In the genomic region with DNA sequence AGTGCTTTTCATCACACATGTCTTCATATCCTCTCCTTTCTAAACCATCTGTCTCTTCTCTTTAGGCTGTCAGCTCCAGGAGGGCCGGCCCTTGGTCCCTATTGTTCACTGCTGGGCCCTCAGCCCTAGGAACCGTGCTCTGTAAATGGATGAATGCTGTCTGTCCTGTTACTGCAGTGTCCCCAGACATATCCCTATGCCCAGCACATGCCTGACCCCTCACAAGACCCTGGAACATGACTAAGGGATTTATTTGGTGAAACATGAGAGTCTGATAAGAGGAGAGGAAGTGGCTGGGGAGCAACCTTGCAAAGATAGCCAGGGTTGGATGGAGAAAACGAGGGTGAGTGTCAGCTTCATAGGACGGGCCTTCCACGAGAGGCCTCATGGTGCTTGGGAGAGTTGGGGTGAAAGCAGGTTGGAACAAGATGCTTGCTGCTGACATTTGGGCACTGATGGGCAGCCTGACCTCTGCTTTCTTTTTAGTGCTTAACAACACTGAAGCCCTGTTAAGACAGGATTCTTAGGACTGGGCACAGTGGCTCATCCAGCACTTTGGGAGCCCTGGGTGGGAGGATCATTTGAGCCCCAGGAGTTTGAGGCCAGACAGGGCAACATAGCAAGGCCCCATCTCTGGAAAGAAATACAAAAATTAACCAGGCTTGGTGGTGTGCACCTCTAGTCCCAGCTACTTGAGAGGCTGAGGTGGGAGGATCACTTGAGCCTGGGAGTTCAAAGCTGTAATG, we compare ENCODE assay signal across 1 cellular context.
TF ChIP-seq lines count a peak whose summit lies in the region.

No MANE protein-coding gene starts in this region.

TF ChIP-seq in K562, 482 proteins besides CTCF, POLR2A, EP300 and RAD21 (continued from another document and continues in another):
- TF ChIP-seq, protein P1, sequence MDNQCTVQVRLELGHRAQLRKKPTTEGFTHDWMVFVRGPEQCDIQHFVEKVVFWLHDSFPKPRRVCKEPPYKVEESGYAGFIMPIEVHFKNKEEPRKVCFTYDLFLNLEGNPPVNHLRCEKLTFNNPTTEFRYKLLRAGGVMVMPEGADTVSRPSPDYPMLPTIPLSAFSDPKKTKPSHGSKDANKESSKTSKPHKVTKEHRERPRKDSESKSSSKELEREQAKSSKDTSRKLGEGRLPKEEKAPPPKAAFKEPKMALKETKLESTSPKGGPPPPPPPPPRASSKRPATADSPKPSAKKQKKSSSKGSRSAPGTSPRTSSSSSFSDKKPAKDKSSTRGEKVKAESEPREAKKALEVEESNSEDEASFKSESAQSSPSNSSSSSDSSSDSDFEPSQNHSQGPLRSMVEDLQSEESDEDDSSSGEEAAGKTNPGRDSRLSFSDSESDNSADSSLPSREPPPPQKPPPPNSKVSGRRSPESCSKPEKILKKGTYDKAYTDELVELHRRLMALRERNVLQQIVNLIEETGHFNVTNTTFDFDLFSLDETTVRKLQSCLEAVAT (IDR thresholded peaks at IDR 0.05): peak in 1 of 2 experiments; percentile 68; a peak in 1 of 4 replicates
- TF ChIP-seq ETV1 (tag; conservative IDR thresholded peaks at IDR 0.05; ENCODE audit: low read depth) (peak; percentile 62), PCBP2 (IDR thresholded peaks at IDR 0.05; ENCODE audit: low read depth, low read length, poor library complexity, severe bottlenecking) (no peak), KLF1 (tag; IDR thresholded peaks at IDR 0.05) (no peak), MED1 (CRISPR knock-in tag; IDR thresholded peaks at IDR 0.05; ENCODE audit: borderline replicate concordance) (no peak), CTBP1 (IDR thresholded peaks at IDR 0.05; ENCODE audit: borderline replicate concordance) (peak; percentile 96), RBM15 (IDR thresholded peaks at IDR 0.05; ENCODE audit: insufficient read depth, low read length) (no peak), BACH1 (tag; IDR thresholded peaks at IDR 0.05) (peak; percentile 90), HDAC2 (IDR thresholded peaks at IDR 0.05) (peak; percentile 92), NCOA1 (IDR thresholded peaks at IDR 0.05; ENCODE audit: low read depth) (peak; percentile 78; the same call in 1 of the 2 replicates), MEF2D (tag; conservative IDR thresholded peaks at IDR 0.05; ENCODE audit: low read depth) (no peak; the same call in 1 of the 2 replicates), FOXJ2 (tag; IDR thresholded peaks at IDR 0.05) (0 out of 2 replicates have a peak, but pooled peaks have one; percentile 37), ZNF354B (CRISPR knock-in tag; IDR thresholded peaks at IDR 0.05) (0 out of 2 replicates have a peak, but pooled peaks have one; percentile 16), MEF2A (IDR thresholded peaks at IDR 0.05; ENCODE audit: control insufficient read depth, low read depth, low read length) (no peak)
- TF ChIP-seq, protein P2, sequence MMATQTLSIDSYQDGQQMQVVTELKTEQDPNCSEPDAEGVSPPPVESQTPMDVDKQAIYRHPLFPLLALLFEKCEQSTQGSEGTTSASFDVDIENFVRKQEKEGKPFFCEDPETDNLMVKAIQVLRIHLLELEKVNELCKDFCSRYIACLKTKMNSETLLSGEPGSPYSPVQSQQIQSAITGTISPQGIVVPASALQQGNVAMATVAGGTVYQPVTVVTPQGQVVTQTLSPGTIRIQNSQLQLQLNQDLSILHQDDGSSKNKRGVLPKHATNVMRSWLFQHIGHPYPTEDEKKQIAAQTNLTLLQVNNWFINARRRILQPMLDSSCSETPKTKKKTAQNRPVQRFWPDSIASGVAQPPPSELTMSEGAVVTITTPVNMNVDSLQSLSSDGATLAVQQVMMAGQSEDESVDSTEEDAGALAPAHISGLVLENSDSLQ (IDR thresholded peaks at IDR 0.05): peak; percentile 72
- TF ChIP-seq, protein P3, sequence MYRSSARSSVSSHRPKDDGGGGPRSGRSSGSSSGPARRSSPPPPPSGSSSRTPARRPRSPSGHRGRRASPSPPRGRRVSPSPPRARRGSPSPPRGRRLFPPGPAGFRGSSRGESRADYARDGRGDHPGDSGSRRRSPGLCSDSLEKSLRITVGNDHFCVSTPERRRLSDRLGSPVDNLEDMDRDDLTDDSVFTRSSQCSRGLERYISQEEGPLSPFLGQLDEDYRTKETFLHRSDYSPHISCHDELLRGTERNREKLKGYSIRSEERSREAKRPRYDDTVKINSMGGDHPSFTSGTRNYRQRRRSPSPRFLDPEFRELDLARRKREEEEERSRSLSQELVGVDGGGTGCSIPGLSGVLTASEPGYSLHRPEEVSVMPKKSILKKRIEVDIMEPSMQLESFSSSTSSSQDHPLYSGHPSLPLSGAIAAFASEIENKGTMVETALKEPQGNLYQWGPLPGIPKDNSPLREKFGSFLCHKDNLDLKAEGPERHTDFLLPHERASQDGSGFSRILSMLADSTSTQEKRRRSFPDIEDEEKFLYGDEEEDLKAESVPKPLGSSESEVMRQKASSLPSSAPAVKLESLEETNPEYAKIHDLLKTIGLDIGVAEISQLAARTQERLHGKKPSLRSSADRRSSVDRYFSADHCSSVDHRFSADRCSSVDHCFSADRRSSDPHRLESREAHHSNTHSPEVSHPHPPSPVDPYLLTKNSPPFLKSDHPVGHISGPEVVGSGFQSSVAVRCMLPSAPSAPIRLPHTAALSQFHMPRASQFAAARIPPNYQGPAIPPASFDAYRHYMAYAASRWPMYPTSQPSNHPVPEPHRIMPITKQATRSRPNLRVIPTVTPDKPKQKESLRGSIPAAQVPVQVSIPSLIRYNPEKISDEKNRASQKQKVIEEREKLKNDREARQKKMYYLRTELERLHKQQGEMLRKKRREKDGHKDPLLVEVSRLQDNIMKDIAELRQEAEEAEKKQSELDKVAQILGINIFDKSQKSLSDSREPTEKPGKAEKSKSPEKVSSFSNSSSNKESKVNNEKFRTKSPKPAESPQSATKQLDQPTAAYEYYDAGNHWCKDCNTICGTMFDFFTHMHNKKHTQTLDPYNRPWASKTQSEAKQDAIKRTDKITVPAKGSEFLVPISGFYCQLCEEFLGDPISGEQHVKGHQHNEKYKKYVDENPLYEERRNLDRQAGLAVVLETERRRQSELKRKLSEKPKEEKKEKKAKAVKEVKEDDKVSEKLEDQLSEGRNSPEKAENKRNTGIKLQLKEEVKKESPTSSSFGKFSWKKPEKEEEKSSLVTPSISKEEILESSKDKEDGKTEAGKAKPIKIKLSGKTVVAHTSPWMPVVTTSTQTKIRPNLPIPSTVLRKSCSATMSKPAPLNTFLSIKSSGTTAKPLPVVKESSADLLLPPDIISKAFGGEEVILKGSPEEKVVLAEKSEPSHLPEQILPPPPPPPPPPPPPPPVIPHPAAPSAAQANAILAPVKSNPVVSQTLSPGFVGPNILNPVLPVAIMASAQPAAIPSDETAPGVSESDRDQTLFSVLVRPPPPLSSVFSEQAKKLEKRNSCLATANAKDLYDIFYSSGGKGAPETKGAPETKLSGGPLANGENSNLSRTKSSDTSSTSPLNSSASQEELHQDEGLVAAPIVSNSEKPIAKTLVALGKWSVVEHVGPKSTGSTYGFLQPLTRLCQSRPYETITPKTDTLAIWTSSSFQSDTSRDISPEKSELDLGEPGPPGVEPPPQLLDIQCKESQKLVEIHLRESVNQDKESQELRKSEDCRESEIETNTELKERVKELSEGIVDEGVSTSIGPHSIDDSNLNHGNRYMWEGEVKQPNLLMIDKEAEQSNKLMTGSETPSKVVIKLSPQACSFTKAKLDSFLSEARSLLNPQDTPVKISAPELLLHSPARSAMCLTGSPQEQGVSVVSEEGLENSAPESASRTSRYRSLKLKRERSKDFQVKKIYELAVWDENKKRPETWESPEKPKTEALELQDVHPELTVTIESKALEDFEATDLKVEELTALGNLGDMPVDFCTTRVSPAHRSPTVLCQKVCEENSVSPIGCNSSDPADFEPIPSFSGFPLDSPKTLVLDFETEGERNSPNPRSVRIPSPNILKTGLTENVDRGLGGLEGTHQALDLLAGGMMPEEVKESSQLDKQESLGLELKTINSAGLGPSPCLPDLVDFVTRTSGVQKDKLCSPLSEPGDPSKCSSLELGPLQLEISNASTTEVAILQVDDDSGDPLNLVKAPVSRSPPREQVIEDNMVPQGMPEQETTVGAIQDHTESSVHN (IDR thresholded peaks at IDR 0.05; ENCODE audit: borderline replicate concordance in 1 of 2, low read depth in 1 of 2): 0 out of 4 replicates have a peak, but pooled peaks of 1 of the 2 experiments have one; percentile 31
- TF ChIP-seq, protein P4, sequence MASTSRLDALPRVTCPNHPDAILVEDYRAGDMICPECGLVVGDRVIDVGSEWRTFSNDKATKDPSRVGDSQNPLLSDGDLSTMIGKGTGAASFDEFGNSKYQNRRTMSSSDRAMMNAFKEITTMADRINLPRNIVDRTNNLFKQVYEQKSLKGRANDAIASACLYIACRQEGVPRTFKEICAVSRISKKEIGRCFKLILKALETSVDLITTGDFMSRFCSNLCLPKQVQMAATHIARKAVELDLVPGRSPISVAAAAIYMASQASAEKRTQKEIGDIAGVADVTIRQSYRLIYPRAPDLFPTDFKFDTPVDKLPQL (IDR thresholded peaks at IDR 0.05; ENCODE audit: extremely low read depth, insufficient read length): no peak
- TF ChIP-seq, protein P5, sequence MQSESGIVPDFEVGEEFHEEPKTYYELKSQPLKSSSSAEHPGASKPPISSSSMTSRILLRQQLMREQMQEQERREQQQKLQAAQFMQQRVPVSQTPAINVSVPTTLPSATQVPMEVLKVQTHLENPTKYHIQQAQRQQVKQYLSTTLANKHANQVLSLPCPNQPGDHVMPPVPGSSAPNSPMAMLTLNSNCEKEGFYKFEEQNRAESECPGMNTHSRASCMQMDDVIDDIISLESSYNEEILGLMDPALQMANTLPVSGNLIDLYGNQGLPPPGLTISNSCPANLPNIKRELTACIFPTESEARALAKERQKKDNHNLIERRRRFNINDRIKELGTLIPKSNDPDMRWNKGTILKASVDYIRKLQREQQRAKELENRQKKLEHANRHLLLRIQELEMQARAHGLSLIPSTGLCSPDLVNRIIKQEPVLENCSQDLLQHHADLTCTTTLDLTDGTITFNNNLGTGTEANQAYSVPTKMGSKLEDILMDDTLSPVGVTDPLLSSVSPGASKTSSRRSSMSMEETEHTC (IDR thresholded peaks at IDR 0.05): peak; percentile 70; the same call in 1 of the 2 replicates
- TF ChIP-seq, protein P6, sequence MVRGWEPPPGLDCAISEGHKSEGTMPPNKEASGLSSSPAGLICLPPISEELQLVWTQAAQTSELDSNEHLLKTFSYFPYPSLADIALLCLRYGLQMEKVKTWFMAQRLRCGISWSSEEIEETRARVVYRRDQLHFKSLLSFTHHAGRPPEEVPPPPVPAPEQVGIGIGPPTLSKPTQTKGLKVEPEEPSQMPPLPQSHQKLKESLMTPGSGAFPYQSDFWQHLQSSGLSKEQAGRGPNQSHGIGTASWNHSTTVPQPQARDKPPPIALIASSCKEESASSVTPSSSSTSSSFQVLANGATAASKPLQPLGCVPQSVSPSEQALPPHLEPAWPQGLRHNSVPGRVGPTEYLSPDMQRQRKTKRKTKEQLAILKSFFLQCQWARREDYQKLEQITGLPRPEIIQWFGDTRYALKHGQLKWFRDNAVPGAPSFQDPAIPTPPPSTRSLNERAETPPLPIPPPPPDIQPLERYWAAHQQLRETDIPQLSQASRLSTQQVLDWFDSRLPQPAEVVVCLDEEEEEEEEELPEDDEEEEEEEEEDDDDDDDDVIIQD (CRISPR knock-in tag; IDR thresholded peaks at IDR 0.05): no peak
- TF ChIP-seq, protein P7, sequence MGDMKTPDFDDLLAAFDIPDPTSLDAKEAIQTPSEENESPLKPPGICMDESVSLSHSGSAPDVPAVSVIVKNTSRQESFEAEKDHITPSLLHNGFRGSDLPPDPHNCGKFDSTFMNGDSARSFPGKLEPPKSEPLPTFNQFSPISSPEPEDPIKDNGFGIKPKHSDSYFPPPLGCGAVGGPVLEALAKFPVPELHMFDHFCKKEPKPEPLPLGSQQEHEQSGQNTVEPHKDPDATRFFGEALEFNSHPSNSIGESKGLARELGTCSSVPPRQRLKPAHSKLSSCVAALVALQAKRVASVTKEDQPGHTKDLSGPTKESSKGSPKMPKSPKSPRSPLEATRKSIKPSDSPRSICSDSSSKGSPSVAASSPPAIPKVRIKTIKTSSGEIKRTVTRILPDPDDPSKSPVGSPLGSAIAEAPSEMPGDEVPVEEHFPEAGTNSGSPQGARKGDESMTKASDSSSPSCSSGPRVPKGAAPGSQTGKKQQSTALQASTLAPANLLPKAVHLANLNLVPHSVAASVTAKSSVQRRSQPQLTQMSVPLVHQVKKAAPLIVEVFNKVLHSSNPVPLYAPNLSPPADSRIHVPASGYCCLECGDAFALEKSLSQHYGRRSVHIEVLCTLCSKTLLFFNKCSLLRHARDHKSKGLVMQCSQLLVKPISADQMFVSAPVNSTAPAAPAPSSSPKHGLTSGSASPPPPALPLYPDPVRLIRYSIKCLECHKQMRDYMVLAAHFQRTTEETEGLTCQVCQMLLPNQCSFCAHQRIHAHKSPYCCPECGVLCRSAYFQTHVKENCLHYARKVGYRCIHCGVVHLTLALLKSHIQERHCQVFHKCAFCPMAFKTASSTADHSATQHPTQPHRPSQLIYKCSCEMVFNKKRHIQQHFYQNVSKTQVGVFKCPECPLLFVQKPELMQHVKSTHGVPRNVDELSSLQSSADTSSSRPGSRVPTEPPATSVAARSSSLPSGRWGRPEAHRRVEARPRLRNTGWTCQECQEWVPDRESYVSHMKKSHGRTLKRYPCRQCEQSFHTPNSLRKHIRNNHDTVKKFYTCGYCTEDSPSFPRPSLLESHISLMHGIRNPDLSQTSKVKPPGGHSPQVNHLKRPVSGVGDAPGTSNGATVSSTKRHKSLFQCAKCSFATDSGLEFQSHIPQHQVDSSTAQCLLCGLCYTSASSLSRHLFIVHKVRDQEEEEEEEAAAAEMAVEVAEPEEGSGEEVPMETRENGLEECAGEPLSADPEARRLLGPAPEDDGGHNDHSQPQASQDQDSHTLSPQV (IDR thresholded peaks at IDR 0.05): peak; percentile 98
- TF ChIP-seq, protein P8, sequence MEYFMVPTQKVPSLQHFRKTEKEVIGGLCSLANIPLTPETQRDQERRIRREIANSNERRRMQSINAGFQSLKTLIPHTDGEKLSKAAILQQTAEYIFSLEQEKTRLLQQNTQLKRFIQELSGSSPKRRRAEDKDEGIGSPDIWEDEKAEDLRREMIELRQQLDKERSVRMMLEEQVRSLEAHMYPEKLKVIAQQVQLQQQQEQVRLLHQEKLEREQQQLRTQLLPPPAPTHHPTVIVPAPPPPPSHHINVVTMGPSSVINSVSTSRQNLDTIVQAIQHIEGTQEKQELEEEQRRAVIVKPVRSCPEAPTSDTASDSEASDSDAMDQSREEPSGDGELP (CRISPR knock-in tag; IDR thresholded peaks at IDR 0.05; ENCODE audit: borderline replicate concordance): peak; percentile 52; the same call in 1 of the 2 replicates
- TF ChIP-seq, protein P9, sequence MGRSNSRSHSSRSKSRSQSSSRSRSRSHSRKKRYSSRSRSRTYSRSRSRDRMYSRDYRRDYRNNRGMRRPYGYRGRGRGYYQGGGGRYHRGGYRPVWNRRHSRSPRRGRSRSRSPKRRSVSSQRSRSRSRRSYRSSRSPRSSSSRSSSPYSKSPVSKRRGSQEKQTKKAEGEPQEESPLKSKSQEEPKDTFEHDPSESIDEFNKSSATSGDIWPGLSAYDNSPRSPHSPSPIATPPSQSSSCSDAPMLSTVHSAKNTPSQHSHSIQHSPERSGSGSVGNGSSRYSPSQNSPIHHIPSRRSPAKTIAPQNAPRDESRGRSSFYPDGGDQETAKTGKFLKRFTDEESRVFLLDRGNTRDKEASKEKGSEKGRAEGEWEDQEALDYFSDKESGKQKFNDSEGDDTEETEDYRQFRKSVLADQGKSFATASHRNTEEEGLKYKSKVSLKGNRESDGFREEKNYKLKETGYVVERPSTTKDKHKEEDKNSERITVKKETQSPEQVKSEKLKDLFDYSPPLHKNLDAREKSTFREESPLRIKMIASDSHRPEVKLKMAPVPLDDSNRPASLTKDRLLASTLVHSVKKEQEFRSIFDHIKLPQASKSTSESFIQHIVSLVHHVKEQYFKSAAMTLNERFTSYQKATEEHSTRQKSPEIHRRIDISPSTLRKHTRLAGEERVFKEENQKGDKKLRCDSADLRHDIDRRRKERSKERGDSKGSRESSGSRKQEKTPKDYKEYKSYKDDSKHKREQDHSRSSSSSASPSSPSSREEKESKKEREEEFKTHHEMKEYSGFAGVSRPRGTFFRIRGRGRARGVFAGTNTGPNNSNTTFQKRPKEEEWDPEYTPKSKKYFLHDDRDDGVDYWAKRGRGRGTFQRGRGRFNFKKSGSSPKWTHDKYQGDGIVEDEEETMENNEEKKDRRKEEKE (IDR thresholded peaks at IDR 0.05; ENCODE audit: borderline replicate concordance in 1 of 2, control insufficient read depth in 1 of 2, low read depth in 2 of 2, low read length in 1 of 2): no peak
